ENCODE assay signal across 1 cellular context in genomic region chr18:11021477-11021876, GRCh38.
TF ChIP-seq lines count a peak whose summit lies in the region.

No MANE protein-coding gene starts in this region.

TF ChIP-seq in GM12878, 131 proteins besides CTCF, POLR2A, EP300 and RAD21 (continued from another document):
- no peak for TF ChIP-seq SPI1 (IDR thresholded peaks at IDR 0.05; ENCODE audit: borderline replicate concordance, insufficient read depth, low read depth, low read length)
- TF ChIP-seq RFX5 (IDR thresholded peaks at IDR 0.05; ENCODE audit: low read depth, low read length), result no peak
- peak; percentile 59 for TF ChIP-seq RUNX3 (IDR thresholded peaks at IDR 0.05; ENCODE audit: low read length)
- TF ChIP-seq SRF (IDR thresholded peaks at IDR 0.05; ENCODE audit: low read depth in 2 of 2, low read length in 2 of 2), result no peak
- TF ChIP-seq NFIC (IDR thresholded peaks at IDR 0.05; ENCODE audit: low read depth, low read length), result 0 out of 2 replicates have a peak, but pooled peaks have one; percentile 52
- peak; percentile 59; the same call in 1 of the 2 replicates for TF ChIP-seq TCF12 (IDR thresholded peaks at IDR 0.05; ENCODE audit: low read depth, low read length)
- TF ChIP-seq, protein P1, sequence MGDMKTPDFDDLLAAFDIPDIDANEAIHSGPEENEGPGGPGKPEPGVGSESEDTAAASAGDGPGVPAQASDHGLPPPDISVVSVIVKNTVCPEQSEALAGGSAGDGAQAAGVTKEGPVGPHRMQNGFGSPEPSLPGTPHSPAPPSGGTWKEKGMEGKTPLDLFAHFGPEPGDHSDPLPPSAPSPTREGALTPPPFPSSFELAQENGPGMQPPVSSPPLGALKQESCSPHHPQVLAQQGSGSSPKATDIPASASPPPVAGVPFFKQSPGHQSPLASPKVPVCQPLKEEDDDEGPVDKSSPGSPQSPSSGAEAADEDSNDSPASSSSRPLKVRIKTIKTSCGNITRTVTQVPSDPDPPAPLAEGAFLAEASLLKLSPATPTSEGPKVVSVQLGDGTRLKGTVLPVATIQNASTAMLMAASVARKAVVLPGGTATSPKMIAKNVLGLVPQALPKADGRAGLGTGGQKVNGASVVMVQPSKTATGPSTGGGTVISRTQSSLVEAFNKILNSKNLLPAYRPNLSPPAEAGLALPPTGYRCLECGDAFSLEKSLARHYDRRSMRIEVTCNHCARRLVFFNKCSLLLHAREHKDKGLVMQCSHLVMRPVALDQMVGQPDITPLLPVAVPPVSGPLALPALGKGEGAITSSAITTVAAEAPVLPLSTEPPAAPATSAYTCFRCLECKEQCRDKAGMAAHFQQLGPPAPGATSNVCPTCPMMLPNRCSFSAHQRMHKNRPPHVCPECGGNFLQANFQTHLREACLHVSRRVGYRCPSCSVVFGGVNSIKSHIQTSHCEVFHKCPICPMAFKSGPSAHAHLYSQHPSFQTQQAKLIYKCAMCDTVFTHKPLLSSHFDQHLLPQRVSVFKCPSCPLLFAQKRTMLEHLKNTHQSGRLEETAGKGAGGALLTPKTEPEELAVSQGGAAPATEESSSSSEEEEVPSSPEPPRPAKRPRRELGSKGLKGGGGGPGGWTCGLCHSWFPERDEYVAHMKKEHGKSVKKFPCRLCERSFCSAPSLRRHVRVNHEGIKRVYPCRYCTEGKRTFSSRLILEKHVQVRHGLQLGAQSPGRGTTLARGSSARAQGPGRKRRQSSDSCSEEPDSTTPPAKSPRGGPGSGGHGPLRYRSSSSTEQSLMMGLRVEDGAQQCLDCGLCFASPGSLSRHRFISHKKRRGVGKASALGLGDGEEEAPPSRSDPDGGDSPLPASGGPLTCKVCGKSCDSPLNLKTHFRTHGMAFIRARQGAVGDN (IDR thresholded peaks at IDR 0.05), result peak; percentile 21; the same call in 1 of the 2 replicates
- TF ChIP-seq POLR2AphosphoS2 (IDR thresholded peaks at IDR 0.05; ENCODE audit: low read depth, low read length), result no peak
- peak; percentile 14 to 37; a peak in 1 of 4 replicates for TF ChIP-seq BHLHE40 (IDR thresholded peaks at IDR 0.05; ENCODE audit: borderline replicate concordance in 1 of 2, low read depth in 2 of 2, low read length in 1 of 2)
- TF ChIP-seq SMAD1 (IDR thresholded peaks at IDR 0.05; ENCODE audit: low read depth, partially characterized antibody), result no peak
- 0 out of 3 replicates have a peak, but pooled peaks have one; percentile 5 for TF ChIP-seq POU2F2 (IDR thresholded peaks at IDR 0.05; ENCODE audit: borderline replicate concordance, low read depth, low read length)
- 0 out of 2 replicates have a peak, but pooled peaks have one; percentile 15 for TF ChIP-seq POLR2AphosphoS5 (IDR thresholded peaks at IDR 0.05; ENCODE audit: low read length)
